ENCODE assay signal across 8 cellular contexts in genomic region chr3:183446838-183447205, GRCh38. TPM values are rescaled to one million over a fixed set of nuclear protein-coding genes. Genes with fewer than 3 reads are reported as not detected.
A peak's percentile ranks its signal among the peaks of the same experiment; 100 is the strongest.
DNase-seq lines count a peak whose midpoint lies in the region; ATAC-seq, FAIRE-seq and TF ChIP-seq lines count a peak whose summit lies in the region.

No MANE protein-coding gene starts in this region.

- H4K20me1 ChIP-seq in keratinocyte (ENCODE audit: control insufficient read depth, extremely low read depth, insufficient read depth, low read length) = no peaks in the 10 kb centered on the region

- peak overlapping the region; percentile 56 for H3K9ac ChIP-seq in keratinocyte (ENCODE audit: control insufficient read depth, extremely low read depth, insufficient read depth, low read length)
- H3K9ac ChIP-seq in subcutaneous abdominal adipose tissue (ENCODE audit: low read length in 5 of 5) = peak overlapping the region in 4 of 5 donors; percentile 82 to 89 (median 84)

- H3K9me1 ChIP-seq in keratinocyte (ENCODE audit: control insufficient read depth, extremely low read depth, insufficient read depth, low read length) = no peaks in the 10 kb centered on the region

- H2AFZ ChIP-seq in keratinocyte (ENCODE audit: control insufficient read depth, low read length) = no peak overlapping the region

- H3K27ac Mint-ChIP-seq in T-helper 2 cell treated with Interferon-gamma antibody and Interleukin-4, amounts not matched to agents 5 μg/mL and 100 μg/mL, for 36 hours = peak overlapping the region; percentile 83
- no peak overlapping the region for H3K27ac Mint-ChIP-seq in activated naive CD8-positive, alpha-beta T cell treated with anti-CD3 and anti-CD28 coated beads, Interleukin-2, amount 10 ng/mL, durations not matched to agents 7 days and 5 days

- H3K4me1 Mint-ChIP-seq in T-helper 2 cell treated with Interferon-gamma antibody and Interleukin-4, amounts not matched to agents 5 μg/mL and 100 μg/mL, for 36 hours (ENCODE audit: low read depth) = peaks cover 16% of the 10 kb centered on the region
- H3K4me1 Mint-ChIP-seq in activated naive CD8-positive, alpha-beta T cell treated with anti-CD3 and anti-CD28 coated beads, Interleukin-2, amount 10 ng/mL, durations not matched to agents 7 days and 5 days = peaks cover 10% of the 10 kb centered on the region

- H3K9me3 ChIP-seq in keratinocyte (ENCODE audit: control insufficient read depth, low read depth, low read length) (peaks cover 2% of the 10 kb centered on the region), subcutaneous abdominal adipose tissue (ENCODE audit: control insufficient read depth in 5 of 5, low read length in 5 of 5) (peaks cover 0 to 14% (median 10%) of the 10 kb centered on the region in 5 donors)

- no peaks in the 10 kb centered on the region for H3K79me2 ChIP-seq in keratinocyte (ENCODE audit: control insufficient read depth, insufficient read depth, low read length)

- FAIRE-seq in keratinocyte (lab: Jason Lieb, UNC) = no peak

- DNase-seq in T-helper 2 cell treated with Interferon-gamma antibody and Interleukin-4, amounts not matched to agents 5 μg/mL and 100 μg/mL, for 36 hours (ENCODE audit: low spot score) = no peak
- DNase-seq in T-helper 2 cell (no peak), keratinocyte (ENCODE audit: low read depth, low spot score) (no peak), putamen (ENCODE audit: low spot score) (no peak), NCI-H2081 treated with DMSO at 0.1 percent for 48 hours (lab: John Stamatoyannopoulos, UW) (no peak), NCI-H748 (lab: John Stamatoyannopoulos, UW; ENCODE audit: unreplicated experiment) (no peak)
- no peak for DNase-seq in activated naive CD8-positive, alpha-beta T cell treated with anti-CD3 and anti-CD28 coated beads, Interleukin-2, amount 10 ng/mL, durations not matched to agents 7 days and 5 days

- ATAC-seq in activated naive CD8-positive, alpha-beta T cell treated with anti-CD3 and anti-CD28 coated beads, Interleukin-2, amount 10 ng/mL, durations not matched to agents 7 days and 5 days (ENCODE audit: low read depth) = no peak

- H3K4me1 ChIP-seq in keratinocyte (ENCODE audit: control insufficient read depth, extremely low read depth, insufficient read depth, low read length) (peaks cover 5% of the 10 kb centered on the region), subcutaneous abdominal adipose tissue (ENCODE audit: control insufficient read depth in 5 of 5, insufficient read depth in 5 of 5, low read length in 5 of 5) (peaks cover 3 to 29% (median 20%) of the 10 kb centered on the region in 5 donors)

- H3K27me3 Mint-ChIP-seq in T-helper 2 cell treated with Interferon-gamma antibody and Interleukin-4, amounts not matched to agents 5 μg/mL and 100 μg/mL, for 36 hours (ENCODE audit: low read depth) = peaks cover 10% of the 10 kb centered on the region
- peaks cover 18% of the 10 kb centered on the region for H3K27me3 Mint-ChIP-seq in activated naive CD8-positive, alpha-beta T cell treated with anti-CD3 and anti-CD28 coated beads, Interleukin-2, amount 10 ng/mL, durations not matched to agents 7 days and 5 days

- H3K36me3 ChIP-seq in keratinocyte (ENCODE audit: control insufficient read depth in 2 of 2, extremely low read depth in 1 of 2, insufficient read depth in 2 of 2, low read length in 2 of 2) = no peaks in the 10 kb centered on the region
- H3K36me3 ChIP-seq in subcutaneous abdominal adipose tissue (ENCODE audit: control insufficient read depth in 5 of 5, insufficient read depth in 5 of 5, low read length in 5 of 5) = peaks cover 0 to under 1% (median 0%) of the 10 kb centered on the region in 5 donors

- no peaks in the 10 kb centered on the region for H3K27me3 ChIP-seq in keratinocyte (ENCODE audit: control insufficient read depth, extremely low read depth, insufficient read depth, low read length)
- H3K27me3 ChIP-seq in subcutaneous abdominal adipose tissue (ENCODE audit: control insufficient read depth in 5 of 5, insufficient read depth in 4 of 5, low read length in 5 of 5) = no peaks in the 10 kb centered on the region

- H3K4me3 Mint-ChIP-seq in T-helper 2 cell treated with Interferon-gamma antibody and Interleukin-4, amounts not matched to agents 5 μg/mL and 100 μg/mL, for 36 hours = peak overlapping the region; percentile 94
- peak overlapping the region; percentile 94 for H3K4me3 Mint-ChIP-seq in activated naive CD8-positive, alpha-beta T cell treated with anti-CD3 and anti-CD28 coated beads, Interleukin-2, amount 10 ng/mL, durations not matched to agents 7 days and 5 days

- H3K27ac ChIP-seq in keratinocyte (ENCODE audit: control insufficient read depth, insufficient read depth, low read length) = no peak overlapping the region
- peak overlapping the region; percentile 62 for H3K27ac ChIP-seq in subcutaneous abdominal adipose tissue (ENCODE audit: low read depth, low read length)

- POLR2A ChIA-PET in activated naive CD8-positive, alpha-beta T cell treated with anti-CD3 and anti-CD28 coated beads, Interleukin-2, amount 10 ng/mL, durations not matched to agents 7 days and 5 days (lab: Charles Lee) = interaction anchor here (1.0 kb wide), 1 partner anchor 17 kb away, joined by 7 read pairs; no protein-coding TSS in a partner anchor

- dilution Hi-C loops in keratinocyte (cut with MboI; ENCODE audit: extremely low pct_ligation_motif_present, low sequenced_read_pairs) = no loop called here

- no peak for TF ChIP-seq CTCF in keratinocyte (optimal IDR thresholded peaks at IDR 0.05 in 1 of 3, IDR thresholded peaks at IDR 0.05 in 1 of 3, conservative IDR thresholded peaks at IDR 0.05 in 1 of 3; ENCODE audit: extremely low read depth in 1 of 3, insufficient read depth in 2 of 3, low read length in 3 of 3)

- peaks cover 30% of the 10 kb centered on the region for H3K9me3 Mint-ChIP-seq in T-helper 2 cell treated with Interferon-gamma antibody and Interleukin-4, amounts not matched to agents 5 μg/mL and 100 μg/mL, for 36 hours
- H3K9me3 Mint-ChIP-seq in activated naive CD8-positive, alpha-beta T cell treated with anti-CD3 and anti-CD28 coated beads, Interleukin-2, amount 10 ng/mL, durations not matched to agents 7 days and 5 days = peaks cover 12% of the 10 kb centered on the region

- H3K4me2 ChIP-seq in keratinocyte (ENCODE audit: control insufficient read depth, extremely low read depth, insufficient read depth, low read depth, low read length) = peak overlapping the region; percentile 94

- H3K36me3 Mint-ChIP-seq in T-helper 2 cell treated with Interferon-gamma antibody and Interleukin-4, amounts not matched to agents 5 μg/mL and 100 μg/mL, for 36 hours (ENCODE audit: low read depth) = peaks cover 8% of the 10 kb centered on the region
- peaks cover 10% of the 10 kb centered on the region for H3K36me3 Mint-ChIP-seq in activated naive CD8-positive, alpha-beta T cell treated with anti-CD3 and anti-CD28 coated beads, Interleukin-2, amount 10 ng/mL, durations not matched to agents 7 days and 5 days

- H3K4me3 ChIP-seq in keratinocyte (ENCODE audit: control insufficient read depth in 2 of 3, extremely low read depth in 1 of 3, insufficient read depth in 2 of 3, low read depth in 1 of 3, low read length in 3 of 3) = peak overlapping the region; percentile 64 to 86 (median 81)
- peak overlapping the region; percentile 73 to 99 (median 90) for H3K4me3 ChIP-seq in subcutaneous abdominal adipose tissue (ENCODE audit: low read depth in 1 of 5, low read length in 5 of 5)

RNA-seq across cellular contexts. Expression of gene MCF2L2, which starts 18.4 kb away (rescaled TPM):
- total RNA-seq in activated naive CD8-positive, alpha-beta T cell treated with anti-CD3 and anti-CD28 coated beads, Interleukin-2, amount 10 ng/mL, durations not matched to agents 7 days and 5 days = 1 to 10 TPM; 6.5 to 8.2 TPM
- 0.04 to 0.26 TPM (median 0.05 TPM) in 3 replicates for polyA plus RNA-seq in keratinocyte
- 0.50 TPM for polyA plus RNA-seq in keratinocyte (2011; ENCODE audit: low read depth)
- 0.17 and 0.22 TPM in 2 replicates for polyA plus RNA-seq in keratinocyte (2011; cell fraction: cytosol; rRNA removed)
- 0.29 and 0.55 TPM in 2 replicates for polyA plus RNA-seq in keratinocyte (2011; cell fraction: nucleus; rRNA removed)
- 0.11 and 1.1 TPM in 2 replicates for polyA plus RNA-seq in keratinocyte (2012; ENCODE audit: low replicate concordance)
- 0.38 to 1.1 TPM (median 0.46 TPM) in 3 replicates for polyA minus RNA-seq in keratinocyte
- not detected for polyA minus RNA-seq in keratinocyte (2011; cell fraction: cytosol; rRNA and poly(A)+ RNA removed)
- polyA minus RNA-seq in keratinocyte (2011; cell fraction: nucleus; rRNA and poly(A)+ RNA removed) = 0.21 and 0.31 TPM in 2 replicates
